In genomic region chr6:148557796-148558457, GRCh38 we compare ENCODE assay signal across 12 cellular contexts.
DNase-seq lines count a peak whose midpoint lies in the region; ATAC-seq and TF ChIP-seq lines count a peak whose summit lies in the region.
"Had no signal": no experiment of that assay in that cellular context is flagged by ENCODE, and none has a peak within 500 bp of the region (broad histone marks: within the 10 kb centered on the region; RNA-seq: fewer than 3 reads in every experiment).

No MANE protein-coding gene starts in this region.

- ATAC-seq in IMR-90 (ENCODE audit: low read depth), result no peak
- ATAC-seq in naive B cell (ENCODE audit: low read depth in 2 of 2), result peak; percentile 66 to 77
- ATAC-seq in HG03045 (IDR thresholded peaks at IDR 0.05; ENCODE audit: unreplicated experiment), result no peak

- no peak for TF ChIP-seq CTCF in IMR-90 (conservative IDR thresholded peaks at IDR 0.05; ENCODE audit: low read depth, low read length)

- peak overlapping the region; percentile 12; the same call in 1 of the 2 replicates for H4K91ac ChIP-seq in IMR-90 (ENCODE audit: insufficient read depth, low read depth, low read length)

- H3K4me3 ChIP-seq in IMR-90 (ENCODE audit: insufficient read depth, low read depth, low read length), result no peak overlapping the region

- H3K4me2 ChIP-seq in IMR-90 (ENCODE audit: low read depth, low read length), result no peak overlapping the region

- no peak overlapping the region for H4K5ac ChIP-seq in IMR-90 (ENCODE audit: low read depth, low read length)

- H3K4ac ChIP-seq in IMR-90 (ENCODE audit: low read depth, low read length), result peak overlapping the region; percentile 31

- peak overlapping the region; percentile 26 for H2AFZ ChIP-seq in IMR-90 (replicated peaks; ENCODE audit: low read length, poor library complexity)

- intact Hi-C loops in IMR-90 (cut with micrococcal nuclease), result loop anchor here (5.0 kb wide), 2 partner anchors 389 to 469 kb away; no protein-coding TSS in a partner anchor
- intact Hi-C loops in activated CD4-positive, alpha-beta memory T cell treated with anti-CD3 and anti-CD28 coated beads for 36 hours (cut with micrococcal nuclease), result no loop called here

- POLR2A ChIA-PET in IMR-90 (lab: Charles Lee; ENCODE audit: unreplicated experiment), result no interaction called here
- POLR2A ChIA-PET in activated CD4-positive, alpha-beta memory T cell treated with anti-CD3 and anti-CD28 coated beads for 36 hours (lab: Charles Lee), result no interaction called here

- peak overlapping the region; percentile 1; the same call in 1 of the 3 replicates for H2BK15ac ChIP-seq in IMR-90 (ENCODE audit: low read depth, low read length)

- H3K36me3 Mint-ChIP-seq in activated CD4-positive, alpha-beta memory T cell treated with anti-CD3 and anti-CD28 coated beads for 36 hours, result no peaks in the 10 kb centered on the region
- peaks cover 0 to 10% of the 10 kb centered on the region in 2 donors for H3K36me3 Mint-ChIP-seq in naive B cell
- H3K36me3 Mint-ChIP-seq: activated naive CD8-positive, alpha-beta T cell had no signal

- peaks cover 7% of the 10 kb centered on the region for H3K9me1 ChIP-seq in IMR-90 (ENCODE audit: insufficient read depth, low read length)

- no peaks in the 10 kb centered on the region for H3K79me1 ChIP-seq in IMR-90 (ENCODE audit: low read depth in 1 of 2, low read length in 2 of 2)

- no peak overlapping the region for H3K9ac ChIP-seq in IMR-90 (ENCODE audit: low read depth, low read length)

- no peak for TF ChIP-seq RAD21 in IMR-90 (IDR thresholded peaks at IDR 0.05; ENCODE audit: low read length)

- H2AK9ac ChIP-seq in IMR-90 (replicated peaks; ENCODE audit: low read depth, low read length, poor library complexity), result no peak overlapping the region

- CTCF ChIA-PET in IMR-90 (lab: Yijun Ruan, JAX), result no interaction called here
- CTCF ChIA-PET in activated CD4-positive, alpha-beta memory T cell treated with anti-CD3 and anti-CD28 coated beads for 36 hours (lab: Charles Lee), result interaction anchor here (0.8 to 1.4 kb wide), 2 partner anchors 14 to 464 kb away, joined by 3 to 4 read pairs; no protein-coding TSS in a partner anchor

- in situ Hi-C loops in IMR-90 (cut with MboI; ENCODE audit: low sequenced_read_pairs), result no loop called here

- H3K4me1 ChIP-seq in IMR-90 (ENCODE audit: control insufficient read depth, insufficient read depth, low read length), result no peaks in the 10 kb centered on the region; the same call in 1 of the 2 replicates

- DNase-seq in NCI-H82 (lab: John Stamatoyannopoulos, UW), result peak; percentile 67
- no peak for DNase-seq in NCI-H82 treated with DMSO at 0.1 percent for 48 hours (lab: John Stamatoyannopoulos, UW; ENCODE audit: unreplicated experiment)
- DNase-seq in IMR-90, result no peak
- peak; percentile 43 for DNase-seq in activated CD4-positive, alpha-beta memory T cell treated with anti-CD3 and anti-CD28 coated beads for 36 hours
- DNase-seq in naive B cell, result peak; percentile 27
- no peak for DNase-seq in occipital lobe (lab: John Stamatoyannopoulos, UW)
- DNase-seq in NCI-H2171 treated with DMSO at 0.1 percent for 48 hours (lab: John Stamatoyannopoulos, UW), result no peak
- DNase-seq: kidney, MM.1S had no signal

- no peaks in the 10 kb centered on the region for H3K27me3 ChIP-seq in IMR-90 (ENCODE audit: control insufficient read depth, insufficient read depth, low read length)

- peak overlapping the region; percentile 17; the same call in 1 of the 2 replicates for H2AK5ac ChIP-seq in IMR-90 (ENCODE audit: low read depth, low read length)

- no peak overlapping the region for H3K4me3 Mint-ChIP-seq in activated CD4-positive, alpha-beta memory T cell treated with anti-CD3 and anti-CD28 coated beads for 36 hours
- peak overlapping the region; percentile 38 to 69 (median 62) for H3K4me3 Mint-ChIP-seq in naive B cell
- H3K4me3 Mint-ChIP-seq: activated naive CD8-positive, alpha-beta T cell had no signal

- no TSS peak for BruUV-seq in IMR-90 (replicated peaks; lab: Mats Ljungman, UMichigan)

- H3K9me3 ChIP-seq in IMR-90 (ENCODE audit: control insufficient read depth, insufficient read depth, low read length), result no peaks in the 10 kb centered on the region; the same call in 1 of the 2 replicates

- dilution Hi-C loops in IMR-90 (cut with HindIII; ENCODE audit: low sequenced_read_pairs, unreplicated experiment), result no loop called here

- no peak for TF ChIP-seq POLR2A in IMR-90 (IDR thresholded peaks at IDR 0.05; ENCODE audit: low read depth, low read length)

- H4K20me1 ChIP-seq in IMR-90 (ENCODE audit: insufficient read depth, low read length), result no peaks in the 10 kb centered on the region

- H3K4me1 Mint-ChIP-seq in activated CD4-positive, alpha-beta memory T cell treated with anti-CD3 and anti-CD28 coated beads for 36 hours (ENCODE audit: low read depth), result peaks cover 7% of the 10 kb centered on the region
- H3K4me1 Mint-ChIP-seq in naive B cell, result peaks cover 11 to 21% (median 13%) of the 10 kb centered on the region in 3 donors

- H3K23ac ChIP-seq in IMR-90 (ENCODE audit: low read depth, low read length), result no peak overlapping the region

- no peak overlapping the region for H3K27ac ChIP-seq in IMR-90 (ENCODE audit: insufficient read depth, low read length)
- H3K27ac ChIP-seq: 22Rv1 had no signal

- no peaks in the 10 kb centered on the region for H3K36me3 ChIP-seq in IMR-90 (ENCODE audit: control insufficient read depth, insufficient read depth, low read length)

- WGBS in IMR-90 (ENCODE audit: extremely low coverage in 2 of 2, insufficient read length in 1 of 2), 2 experiments, result 33% methylated on average over 1 of the region's 10 CpGs; no CpG with 5 or more reads in 1 of the 2 experiments

- no peak overlapping the region for H2BK120ac ChIP-seq in IMR-90 (ENCODE audit: low read depth, low read length)

- H3K18ac ChIP-seq in IMR-90 (ENCODE audit: low read depth, low read length), result no peak overlapping the region

- no peak overlapping the region for H3K56ac ChIP-seq in IMR-90 (ENCODE audit: extremely low read depth, insufficient read depth, low read length)

- H3K14ac ChIP-seq in IMR-90 (replicated peaks; ENCODE audit: low read depth, low read length), result no peak overlapping the region

- no peak overlapping the region for H4K8ac ChIP-seq in IMR-90 (ENCODE audit: low read depth in 2 of 2, low read length in 2 of 2)

- no peaks in the 10 kb centered on the region for H3K9me3 Mint-ChIP-seq in activated CD4-positive, alpha-beta memory T cell treated with anti-CD3 and anti-CD28 coated beads for 36 hours
- H3K9me3 Mint-ChIP-seq in naive B cell, result peaks cover 0 to 15% (median 9%) of the 10 kb centered on the region in 7 donors

- H2BK5ac ChIP-seq in IMR-90 (ENCODE audit: low read depth, low read length, poor library complexity, severe bottlenecking), result no peak overlapping the region

- H3K27me3 Mint-ChIP-seq in activated CD4-positive, alpha-beta memory T cell treated with anti-CD3 and anti-CD28 coated beads for 36 hours, result peaks cover 21% of the 10 kb centered on the region
- peaks cover 18 to 28% (median 23%) of the 10 kb centered on the region in 3 donors for H3K27me3 Mint-ChIP-seq in naive B cell

- no peak overlapping the region for H3K27ac Mint-ChIP-seq in activated CD4-positive, alpha-beta memory T cell treated with anti-CD3 and anti-CD28 coated beads for 36 hours
- peak overlapping the region in 4 of 6 donors; percentile 31 to 88 (median 52) for H3K27ac Mint-ChIP-seq in naive B cell
- H3K27ac Mint-ChIP-seq: activated naive CD8-positive, alpha-beta T cell had no signal

- H2BK20ac ChIP-seq in IMR-90 (ENCODE audit: low read depth, low read length), result no peak overlapping the region

TF ChIP-seq in IMR-90, 13 proteins besides CTCF, POLR2A, EP300 and RAD21:
- TF ChIP-seq SMC3 (IDR thresholded peaks at IDR 0.05; ENCODE audit: low read depth, low read length) (no peak), MXI1 (IDR thresholded peaks at IDR 0.05; ENCODE audit: borderline replicate concordance, low read depth, low read length) (no peak), RCOR1 (IDR thresholded peaks at IDR 0.05; ENCODE audit: insufficient replicate concordance, low read length) (no peak), FOS (IDR thresholded peaks at IDR 0.05; ENCODE audit: low read depth, low read length) (no peak), MAZ (IDR thresholded peaks at IDR 0.05; ENCODE audit: borderline replicate concordance, low read depth, low read length) (no peak), CHD1 (IDR thresholded peaks at IDR 0.05; ENCODE audit: low read depth, low read length) (no peak), NFE2L2 (IDR thresholded peaks at IDR 0.05; ENCODE audit: low read depth, low read length) (no peak), BHLHE40 (IDR thresholded peaks at IDR 0.05; ENCODE audit: low read depth, low read length) (no peak), USF2 (IDR thresholded peaks at IDR 0.05; ENCODE audit: low read depth, low read length) (no peak), CEBPB (IDR thresholded peaks at IDR 0.05; ENCODE audit: low read depth, low read length) (no peak), MAFK (IDR thresholded peaks at IDR 0.05; ENCODE audit: low read depth, low read length) (no peak), RFX5 (IDR thresholded peaks at IDR 0.05; ENCODE audit: low read depth, low read length) (no peak)
TF ChIP-seq in IMR-90: peak in this region for 0.

Comparison
In these comparisons a context has a peak if more than half of its experiments do, and no peak if none do; other contexts are left out.
1. DNase-seq: peak in NCI-H82 (single experiment), activated CD4-positive, alpha-beta memory T cell treated with anti-CD3 and anti-CD28 coated beads for 36 hours (single experiment) and naive B cell (single experiment); none in NCI-H82 treated with DMSO at 0.1 percent for 48 hours (single experiment), IMR-90 (single experiment), occipital lobe (single experiment) and NCI-H2171 treated with DMSO at 0.1 percent for 48 hours (single experiment).
2. ATAC-seq: peak in naive B cell (2 of 2); none in IMR-90 (single experiment) and HG03045 (single experiment).